In genomic region chr17:3879181-3879580, GRCh38 we compare ENCODE assay signal across 9 cellular contexts. TPM values are rescaled to one million over a fixed set of nuclear protein-coding genes. Genes with fewer than 3 reads are reported as not detected.
A peak's percentile ranks its signal among the peaks of the same experiment; 100 is the strongest.
DNase-seq lines count a peak whose midpoint lies in the region; ATAC-seq and TF ChIP-seq lines count a peak whose summit lies in the region.
"Had no signal": no experiment of that assay in that cellular context is flagged by ENCODE, and none has a peak within 500 bp of the region (broad histone marks: within the 10 kb centered on the region; RNA-seq: fewer than 3 reads in every experiment).

No MANE protein-coding gene starts in this region.

- DNase-seq in H4 (ENCODE audit: low spot score) (peak; percentile 14), RWPE1 (ENCODE audit: low spot score) (no peak), fibroblast of mammary gland (ENCODE audit: low read depth) (peak; percentile 74), osteoblast (ENCODE audit: insufficient read length, low spot score, missing footprints) (peak; percentile 96), middle frontal gyrus (ENCODE audit: extremely low spot score, low spot score) (no peak)
- no peak for DNase-seq in activated CD4-positive, CD25-positive, alpha-beta regulatory T cell (lab: John Stamatoyannopoulos, UW)
- DNase-seq in effector CD8-positive, alpha-beta T cell (lab: John Stamatoyannopoulos, UW): no peak
- DNase-seq: naive thymus-derived CD4-positive, alpha-beta T cell had no signal

- H3K36me3 ChIP-seq in osteoblast (ENCODE audit: insufficient read depth, low read length): peaks cover 26% of the 10 kb centered on the region

- H3K9me3 ChIP-seq in osteoblast (ENCODE audit: low read depth, low read length): no peaks in the 10 kb centered on the region

- H4K20me1 ChIP-seq in osteoblast (ENCODE audit: insufficient read depth, low read length): no peaks in the 10 kb centered on the region

- H3K4me1 ChIP-seq in osteoblast (ENCODE audit: insufficient read depth, low read length): peaks cover 5% of the 10 kb centered on the region

- POLR2A ChIA-PET in RWPE1 (lab: Yijun Ruan, JAX; ENCODE audit: low non-redundant PET): no interaction called here

- TF ChIP-seq CTCF in RWPE1 (conservative IDR thresholded peaks at IDR 0.05; ENCODE audit: low read depth): no peak
- TF ChIP-seq CTCF in fibroblast of mammary gland (conservative IDR thresholded peaks at IDR 0.05; ENCODE audit: control insufficient read depth, insufficient read depth, low read depth, low read length): no peak
- no peak for TF ChIP-seq CTCF in osteoblast (IDR thresholded peaks at IDR 0.05; ENCODE audit: extremely low read depth, low read depth, low read length)

- H3K27me3 ChIP-seq in osteoblast (ENCODE audit: insufficient read depth, low read length): no peaks in the 10 kb centered on the region

- H3K4me2 ChIP-seq in osteoblast (ENCODE audit: insufficient read depth, low read length): no peak overlapping the region

- H2AFZ ChIP-seq in osteoblast (ENCODE audit: low read length): peak overlapping the region; percentile 62

- ATAC-seq in GM18909 (IDR thresholded peaks at IDR 0.05; ENCODE audit: poor library complexity, unreplicated experiment): no peak
- ATAC-seq: naive thymus-derived CD4-positive, alpha-beta T cell had no signal

- no peaks in the 10 kb centered on the region for H3K79me2 ChIP-seq in osteoblast (ENCODE audit: insufficient read depth, low read length)

- H3K4me3 ChIP-seq in fibroblast of mammary gland (ENCODE audit: control insufficient read depth, low read depth, low read length): no peak overlapping the region
- no peak overlapping the region for H3K4me3 ChIP-seq in osteoblast (ENCODE audit: insufficient read depth, low read length)

- CTCF ChIA-PET in RWPE1 (lab: Yijun Ruan, JAX): no interaction called here

- peak overlapping the region; percentile 41 for H3K27ac ChIP-seq in RWPE1
- H3K27ac ChIP-seq in osteoblast (ENCODE audit: low read depth, low read length): peak overlapping the region; percentile 41

RNA-seq across cellular contexts. Expression of gene CAMKK1, which starts 13.7 kb away (rescaled TPM):
- total RNA-seq in H4 (2014; rRNA removed; shearing (Covaris generic)): 2.7 and 3.5 TPM in 2 replicates
- total RNA-seq in osteoblast: 8.7 and 9.1 TPM in 2 replicates

RNA-seq across cellular contexts. Expression of gene NCBP3, which starts 33.1 kb away (rescaled TPM):
- total RNA-seq in H4 (2014; rRNA removed; shearing (Covaris generic)): 4.4 and 6.9 TPM in 2 replicates
- total RNA-seq in osteoblast: 21.4 and 24.2 TPM in 2 replicates

RNA-seq across cellular contexts. Expression of gene P2RX1, which starts 37.1 kb away (rescaled TPM):
- not detected in 2 replicates for total RNA-seq in H4 (2014; rRNA removed; shearing (Covaris generic))
- under 0.01 TPM in 1 of 2 replicates, not detected in the other for total RNA-seq in osteoblast

Comparison
In these comparisons a context has a peak if more than half of its experiments do, and no peak if none do; other contexts are left out.
1. DNase-seq: peak in H4 (single experiment), fibroblast of mammary gland (single experiment) and osteoblast (single experiment); none in RWPE1 (single experiment), activated CD4-positive, CD25-positive, alpha-beta regulatory T cell (0 of 4), effector CD8-positive, alpha-beta T cell (single experiment) and middle frontal gyrus (single experiment).